ENCODE assay signal across 16 cellular contexts in genomic region chr14:102785598-102785963, GRCh38. TPM values are rescaled to one million over a fixed set of nuclear protein-coding genes. Genes with fewer than 3 reads are reported as not detected.
DNase-seq lines count a peak whose midpoint lies in the region; ATAC-seq and TF ChIP-seq lines count a peak whose summit lies in the region.
"Had no signal": no experiment of that assay in that cellular context is flagged by ENCODE, and none has a peak within 500 bp of the region (broad histone marks: within the 10 kb centered on the region; RNA-seq: fewer than 3 reads in every experiment).

No MANE protein-coding gene starts in this region.

- ATAC-seq in activated naive CD8-positive, alpha-beta T cell treated with anti-CD3 and anti-CD28 coated beads, Interleukin-2, amount 50 U/mL, for 24 hours, result no peak
- no peak for ATAC-seq in HG02623 (IDR thresholded peaks at IDR 0.05; ENCODE audit: unreplicated experiment)
- no peak for ATAC-seq in activated CD4-positive, CD25-positive, alpha-beta regulatory T cell treated with anti-CD3 and anti-CD28 coated beads, Interleukin-2, amount 50 U/mL, for 24 hours
- ATAC-seq: body of pancreas had no signal

- H4K5ac ChIP-seq in H9 (ENCODE audit: insufficient read length, low read depth, low read length), result no peak overlapping the region

- no peak for TF ChIP-seq POLR2A in spleen (IDR thresholded peaks at IDR 0.05)

- no peaks in the 10 kb centered on the region for H3K27me3 ChIP-seq in H9 (ENCODE audit: insufficient read depth, low read length)
- H3K27me3 ChIP-seq in spleen (replicated peaks in 1 of 7), result no peaks in the 10 kb centered on the region
- H3K27me3 ChIP-seq: body of pancreas, stomach had no signal

- H3K27me3 Mint-ChIP-seq in activated naive CD8-positive, alpha-beta T cell, result no peaks in the 10 kb centered on the region
- H3K27me3 Mint-ChIP-seq in activated naive CD8-positive, alpha-beta T cell treated with anti-CD3 and anti-CD28 coated beads for 36 hours, result no peaks in the 10 kb centered on the region
- no peaks in the 10 kb centered on the region; the same call in 1 of the 2 replicates for H3K27me3 Mint-ChIP-seq in H9 (ENCODE audit: low read depth)
- no peaks in the 10 kb centered on the region for H3K27me3 Mint-ChIP-seq in activated naive CD8-positive, alpha-beta T cell treated with anti-CD3 and anti-CD28 coated beads, Interleukin-2, amount 50 U/mL, for 24 hours

- H3K4me3 Mint-ChIP-seq in activated naive CD8-positive, alpha-beta T cell, result peak overlapping the region; percentile 38
- H3K4me3 Mint-ChIP-seq in activated naive CD8-positive, alpha-beta T cell treated with anti-CD3 and anti-CD28 coated beads for 36 hours, result no peak overlapping the region
- no peak overlapping the region for H3K4me3 Mint-ChIP-seq in H9
- no peak overlapping the region for H3K4me3 Mint-ChIP-seq in activated naive CD8-positive, alpha-beta T cell treated with anti-CD3 and anti-CD28 coated beads, Interleukin-2, amount 50 U/mL, for 24 hours

- H3K27ac ChIP-seq in H9 (ENCODE audit: insufficient read length, low read depth, low read length) (no peak overlapping the region), spleen (peak overlapping the region in 3 of 8 donors; percentile 40 to 58 (median 58))
- H3K27ac ChIP-seq: body of pancreas had no signal

- no peak overlapping the region for H3K4me3 ChIP-seq in spleen
- H3K4me3 ChIP-seq: body of pancreas, stomach had no signal

- TF ChIP-seq CTCF in H9 (conservative IDR thresholded peaks at IDR 0.05), result peak; percentile 42; the same call in 2 of the 3 replicates
- no peak for TF ChIP-seq CTCF in spleen (IDR thresholded peaks at IDR 0.05 in 8 of 11, conservative IDR thresholded peaks at IDR 0.05 in 3 of 11)

- H3K9ac ChIP-seq in H9 (ENCODE audit: extremely low read depth, insufficient read length, low read length), result no peak overlapping the region

- H3K27ac Mint-ChIP-seq in activated naive CD8-positive, alpha-beta T cell, result no peak overlapping the region
- no peak overlapping the region for H3K27ac Mint-ChIP-seq in activated naive CD8-positive, alpha-beta T cell treated with anti-CD3 and anti-CD28 coated beads for 36 hours
- no peak overlapping the region for H3K27ac Mint-ChIP-seq in H9
- peak overlapping the region; percentile 26 for H3K27ac Mint-ChIP-seq in activated naive CD8-positive, alpha-beta T cell treated with anti-CD3 and anti-CD28 coated beads, Interleukin-2, amount 50 U/mL, for 24 hours

- H3K36me3 ChIP-seq in spleen, result no peaks in the 10 kb centered on the region
- H3K36me3 ChIP-seq: stomach had no signal

- WGBS in H9 (ENCODE audit: extremely low coverage, insufficient read length, low lambda C conversion rate), result no CpG with 5 or more reads among the region's 3 CpGs
- 63 to 83% (median 80%) methylated on average over 3 of the region's 3 CpGs for WGBS in spleen, 5 donors

- H3T11ph ChIP-seq in H9 (ENCODE audit: low read length), result no peak overlapping the region

- H3K9me3 Mint-ChIP-seq in activated naive CD8-positive, alpha-beta T cell (ENCODE audit: low read depth), result peaks cover 2% of the 10 kb centered on the region
- H3K9me3 Mint-ChIP-seq in activated naive CD8-positive, alpha-beta T cell treated with anti-CD3 and anti-CD28 coated beads for 36 hours, result peaks cover 1% of the 10 kb centered on the region
- no peaks in the 10 kb centered on the region; a peak in 1 of 5 replicates for H3K9me3 Mint-ChIP-seq in H9
- no peaks in the 10 kb centered on the region for H3K9me3 Mint-ChIP-seq in activated naive CD8-positive, alpha-beta T cell treated with anti-CD3 and anti-CD28 coated beads, Interleukin-2, amount 50 U/mL, for 24 hours

- H3K23me2 ChIP-seq in H9 (ENCODE audit: insufficient read length, low read depth, low read length, poor library complexity, severe bottlenecking), result no peaks in the 10 kb centered on the region

- H2BK120ac ChIP-seq in H9 (ENCODE audit: low read depth, low read length, poor library complexity, severe bottlenecking), result no peak overlapping the region

- intact Hi-C loops in spleen (cut with DNase I; ENCODE audit: low total_unique reads), result no loop called here

- peaks cover 4% of the 10 kb centered on the region for H3K79me1 ChIP-seq in H9 (ENCODE audit: insufficient read depth, low read depth, low read length, poor library complexity, severe bottlenecking)

- no peak overlapping the region for H2AK5ac ChIP-seq in H9 (ENCODE audit: insufficient read length, low read length)

- H3K4me1 ChIP-seq in H9 (ENCODE audit: insufficient read depth, low read length) (peaks cover 3% of the 10 kb centered on the region; the same call in 1 of the 2 replicates), spleen (peaks cover 5 to 100% (median 72%) of the 10 kb centered on the region in 6 donors)
- H3K4me1 ChIP-seq: body of pancreas had no signal

- peaks cover 9% of the 10 kb centered on the region for H3K36me3 Mint-ChIP-seq in activated naive CD8-positive, alpha-beta T cell
- peaks cover 28% of the 10 kb centered on the region for H3K36me3 Mint-ChIP-seq in activated naive CD8-positive, alpha-beta T cell treated with anti-CD3 and anti-CD28 coated beads for 36 hours
- H3K36me3 Mint-ChIP-seq in H9 (ENCODE audit: insufficient read depth in 1 of 3, low read depth in 3 of 3), result no peaks in the 10 kb centered on the region
- peaks cover 29% of the 10 kb centered on the region for H3K36me3 Mint-ChIP-seq in activated naive CD8-positive, alpha-beta T cell treated with anti-CD3 and anti-CD28 coated beads, Interleukin-2, amount 50 U/mL, for 24 hours (ENCODE audit: low read depth)

- H3K18ac ChIP-seq in H9 (ENCODE audit: insufficient read length, low read depth, low read length), result no peak overlapping the region

- no peaks in the 10 kb centered on the region for H4K20me1 ChIP-seq in H9 (ENCODE audit: control insufficient read depth, insufficient read depth, insufficient read length)

- H4K8ac ChIP-seq in H9 (replicated peaks; ENCODE audit: insufficient read length, low read depth, low read length), result no peak overlapping the region

- no peak overlapping the region for H3K4me2 ChIP-seq in H9 (ENCODE audit: insufficient read depth, insufficient read length, low read length)

- no peak overlapping the region for H3K23ac ChIP-seq in H9 (ENCODE audit: insufficient read length, low read depth, low read length)

- H2BK20ac ChIP-seq in H9 (ENCODE audit: low read depth, low read length, poor library complexity, severe bottlenecking), result no peak overlapping the region

- no peak overlapping the region for H2BK12ac ChIP-seq in H9 (ENCODE audit: insufficient read length, low read depth, low read length)

- no peaks in the 10 kb centered on the region; the same call in 1 of the 2 replicates for H3K79me2 ChIP-seq in H9 (ENCODE audit: insufficient read depth, low read length)

- H2BK15ac ChIP-seq in H9 (ENCODE audit: low read depth, low read length), result no peak overlapping the region

- H3K9me3 ChIP-seq in H9 (ENCODE audit: control insufficient read depth, low read depth, low read length), result no peaks in the 10 kb centered on the region
- no peaks in the 10 kb centered on the region for H3K9me3 ChIP-seq in spleen
- H3K9me3 ChIP-seq: body of pancreas, stomach had no signal

- peaks cover 75% of the 10 kb centered on the region for H3K4me1 Mint-ChIP-seq in activated naive CD8-positive, alpha-beta T cell (ENCODE audit: low read depth)
- H3K4me1 Mint-ChIP-seq in activated naive CD8-positive, alpha-beta T cell treated with anti-CD3 and anti-CD28 coated beads for 36 hours, result peaks cover 62% of the 10 kb centered on the region
- peaks cover 13 to 20% of the 10 kb centered on the region in 2 experiments for H3K4me1 Mint-ChIP-seq in H9
- peaks cover 74% of the 10 kb centered on the region for H3K4me1 Mint-ChIP-seq in activated naive CD8-positive, alpha-beta T cell treated with anti-CD3 and anti-CD28 coated beads, Interleukin-2, amount 50 U/mL, for 24 hours

- H3K14ac ChIP-seq in H9 (ENCODE audit: insufficient read depth, low read length), result no peak overlapping the region

- no peak overlapping the region for H3K4ac ChIP-seq in H9 (ENCODE audit: low read depth, low read length)

- no peak overlapping the region for H2AFZ ChIP-seq in H9 (ENCODE audit: low read length)

- no peak overlapping the region for H2BK5ac ChIP-seq in H9 (ENCODE audit: insufficient read length, low read length)

- H4K91ac ChIP-seq in H9 (ENCODE audit: insufficient read length, low read depth, low read length), result no peak overlapping the region

- DNase-seq in activated naive CD8-positive, alpha-beta T cell treated with anti-CD3 and anti-CD28 coated beads for 36 hours, result no peak
- DNase-seq in H9 (no peak), spleen (peak; percentile 29), NCI-H2196 treated with DMSO at 0.1 percent for 48 hours (lab: John Stamatoyannopoulos, UW; ENCODE audit: unreplicated experiment) (no peak)
- DNase-seq in activated naive CD8-positive, alpha-beta T cell treated with anti-CD3 and anti-CD28 coated beads, Interleukin-2, amount 50 U/mL, for 24 hours, result no peak
- DNase-seq: activated CD8-positive, alpha-beta memory T cell treated with anti-CD3 and anti-CD28 coated beads, Interleukin-2, amount 50 U/mL, for 48 hours; body of pancreas; DMS79 treated with DMSO at 0.1 percent for 48 hours; IMR-90; NCI-H748 treated with DMSO at 0.1 percent for 48 hours; SHP77; stimulated activated CD4-positive, alpha-beta T cell treated with anti-CD3 and anti-CD28 coated beads, Interleukin-4, amount 100 ng/mL, for 1 hour; stomach had no signal

- H3K56ac ChIP-seq in H9 (ENCODE audit: insufficient read length, low read depth, low read length), result no peak overlapping the region

RNA-seq across cellular contexts. Expression of gene TRAF3, which starts 8.3 kb away (rescaled TPM):
- 10 to 100 TPM; 39.2 to 39.6 TPM for total RNA-seq in activated naive CD8-positive, alpha-beta T cell treated with anti-CD3 and anti-CD28 coated beads for 36 hours
- total RNA-seq in H9 (2021), result 9.6 TPM in 2 replicates
- 10 to 100 TPM; 32.8 to 61.5 (median 43.5) TPM for total RNA-seq in spleen
- polyA plus RNA-seq in spleen, result 10 to 100 TPM; 11.1 to 14.5 (median 12.0) TPM
